In genomic region chr10:111107846-111108245, GRCh38 we compare ENCODE assay signal across 3 cellular contexts.
TF ChIP-seq lines count a peak whose summit lies in the region.

No MANE protein-coding gene starts in this region.

TF ChIP-seq in liver, 16 proteins besides CTCF, POLR2A, EP300 and RAD21:
- TF ChIP-seq YY1 (IDR thresholded peaks at IDR 0.05) (no peak), TAF1 (conservative IDR thresholded peaks at IDR 0.05) (no peak), EGR1 (IDR thresholded peaks at IDR 0.05; ENCODE audit: low read depth in 2 of 2) (no peak), ZBTB33 (IDR thresholded peaks at IDR 0.05) (no peak), HNF4A (conservative IDR thresholded peaks at IDR 0.05) (peak; percentile 6 to 12), FOXA2 (IDR thresholded peaks at IDR 0.05) (no peak), GABPA (IDR thresholded peaks at IDR 0.05 in 1 of 2, conservative IDR thresholded peaks at IDR 0.05 in 1 of 2) (no peak), RXRA (IDR thresholded peaks at IDR 0.05) (peak; percentile 38 to 40), JUND (IDR thresholded peaks at IDR 0.05) (no peak), FOXA1 (IDR thresholded peaks at IDR 0.05) (no peak)
- TF ChIP-seq, protein P1, sequence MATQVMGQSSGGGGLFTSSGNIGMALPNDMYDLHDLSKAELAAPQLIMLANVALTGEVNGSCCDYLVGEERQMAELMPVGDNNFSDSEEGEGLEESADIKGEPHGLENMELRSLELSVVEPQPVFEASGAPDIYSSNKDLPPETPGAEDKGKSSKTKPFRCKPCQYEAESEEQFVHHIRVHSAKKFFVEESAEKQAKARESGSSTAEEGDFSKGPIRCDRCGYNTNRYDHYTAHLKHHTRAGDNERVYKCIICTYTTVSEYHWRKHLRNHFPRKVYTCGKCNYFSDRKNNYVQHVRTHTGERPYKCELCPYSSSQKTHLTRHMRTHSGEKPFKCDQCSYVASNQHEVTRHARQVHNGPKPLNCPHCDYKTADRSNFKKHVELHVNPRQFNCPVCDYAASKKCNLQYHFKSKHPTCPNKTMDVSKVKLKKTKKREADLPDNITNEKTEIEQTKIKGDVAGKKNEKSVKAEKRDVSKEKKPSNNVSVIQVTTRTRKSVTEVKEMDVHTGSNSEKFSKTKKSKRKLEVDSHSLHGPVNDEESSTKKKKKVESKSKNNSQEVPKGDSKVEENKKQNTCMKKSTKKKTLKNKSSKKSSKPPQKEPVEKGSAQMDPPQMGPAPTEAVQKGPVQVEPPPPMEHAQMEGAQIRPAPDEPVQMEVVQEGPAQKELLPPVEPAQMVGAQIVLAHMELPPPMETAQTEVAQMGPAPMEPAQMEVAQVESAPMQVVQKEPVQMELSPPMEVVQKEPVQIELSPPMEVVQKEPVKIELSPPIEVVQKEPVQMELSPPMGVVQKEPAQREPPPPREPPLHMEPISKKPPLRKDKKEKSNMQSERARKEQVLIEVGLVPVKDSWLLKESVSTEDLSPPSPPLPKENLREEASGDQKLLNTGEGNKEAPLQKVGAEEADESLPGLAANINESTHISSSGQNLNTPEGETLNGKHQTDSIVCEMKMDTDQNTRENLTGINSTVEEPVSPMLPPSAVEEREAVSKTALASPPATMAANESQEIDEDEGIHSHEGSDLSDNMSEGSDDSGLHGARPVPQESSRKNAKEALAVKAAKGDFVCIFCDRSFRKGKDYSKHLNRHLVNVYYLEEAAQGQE (IDR thresholded peaks at IDR 0.05) = no peak

TF ChIP-seq in HepG2, 621 proteins besides CTCF, POLR2A, EP300 and RAD21:
- TF ChIP-seq HNRNPH1 (optimal IDR thresholded peaks at IDR 0.05; ENCODE audit: low read depth, low read length) (no peak), KAT2B (IDR thresholded peaks at IDR 0.05; ENCODE audit: borderline replicate concordance, low read depth, low read length) (no peak), ZNF33A (CRISPR knock-in tag; IDR thresholded peaks at IDR 0.05; ENCODE audit: borderline replicate concordance) (no peak), CREB3 (CRISPR knock-in tag; IDR thresholded peaks at IDR 0.05) (no peak), ZNF687 (CRISPR knock-in tag; IDR thresholded peaks at IDR 0.05) (no peak), ZNF644 (CRISPR knock-in tag; IDR thresholded peaks at IDR 0.05; ENCODE audit: low read depth) (no peak), ZNF605 (CRISPR knock-in tag; IDR thresholded peaks at IDR 0.05) (no peak), ARNT (IDR thresholded peaks at IDR 0.05) (no peak), CBX1 (IDR thresholded peaks at IDR 0.05; ENCODE audit: low read depth) (no peak), HHEX (CRISPR knock-in tag; IDR thresholded peaks at IDR 0.05) (no peak), ZNF678 (CRISPR knock-in tag; IDR thresholded peaks at IDR 0.05) (no peak), DR1 (CRISPR knock-in tag; IDR thresholded peaks at IDR 0.05) (no peak)
- TF ChIP-seq, protein P2, sequence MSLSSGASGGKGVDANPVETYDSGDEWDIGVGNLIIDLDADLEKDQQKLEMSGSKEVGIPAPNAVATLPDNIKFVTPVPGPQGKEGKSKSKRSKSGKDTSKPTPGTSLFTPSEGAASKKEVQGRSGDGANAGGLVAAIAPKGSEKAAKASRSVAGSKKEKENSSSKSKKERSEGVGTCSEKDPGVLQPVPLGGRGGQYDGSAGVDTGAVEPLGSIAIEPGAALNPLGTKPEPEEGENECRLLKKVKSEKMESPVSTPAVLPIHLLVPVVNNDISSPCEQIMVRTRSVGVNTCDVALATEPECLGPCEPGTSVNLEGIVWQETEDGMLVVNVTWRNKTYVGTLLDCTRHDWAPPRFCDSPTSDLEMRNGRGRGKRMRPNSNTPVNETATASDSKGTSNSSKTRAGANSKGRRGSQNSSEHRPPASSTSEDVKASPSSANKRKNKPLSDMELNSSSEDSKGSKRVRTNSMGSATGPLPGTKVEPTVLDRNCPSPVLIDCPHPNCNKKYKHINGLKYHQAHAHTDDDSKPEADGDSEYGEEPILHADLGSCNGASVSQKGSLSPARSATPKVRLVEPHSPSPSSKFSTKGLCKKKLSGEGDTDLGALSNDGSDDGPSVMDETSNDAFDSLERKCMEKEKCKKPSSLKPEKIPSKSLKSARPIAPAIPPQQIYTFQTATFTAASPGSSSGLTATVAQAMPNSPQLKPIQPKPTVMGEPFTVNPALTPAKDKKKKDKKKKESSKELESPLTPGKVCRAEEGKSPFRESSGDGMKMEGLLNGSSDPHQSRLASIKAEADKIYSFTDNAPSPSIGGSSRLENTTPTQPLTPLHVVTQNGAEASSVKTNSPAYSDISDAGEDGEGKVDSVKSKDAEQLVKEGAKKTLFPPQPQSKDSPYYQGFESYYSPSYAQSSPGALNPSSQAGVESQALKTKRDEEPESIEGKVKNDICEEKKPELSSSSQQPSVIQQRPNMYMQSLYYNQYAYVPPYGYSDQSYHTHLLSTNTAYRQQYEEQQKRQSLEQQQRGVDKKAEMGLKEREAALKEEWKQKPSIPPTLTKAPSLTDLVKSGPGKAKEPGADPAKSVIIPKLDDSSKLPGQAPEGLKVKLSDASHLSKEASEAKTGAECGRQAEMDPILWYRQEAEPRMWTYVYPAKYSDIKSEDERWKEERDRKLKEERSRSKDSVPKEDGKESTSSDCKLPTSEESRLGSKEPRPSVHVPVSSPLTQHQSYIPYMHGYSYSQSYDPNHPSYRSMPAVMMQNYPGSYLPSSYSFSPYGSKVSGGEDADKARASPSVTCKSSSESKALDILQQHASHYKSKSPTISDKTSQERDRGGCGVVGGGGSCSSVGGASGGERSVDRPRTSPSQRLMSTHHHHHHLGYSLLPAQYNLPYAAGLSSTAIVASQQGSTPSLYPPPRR (CRISPR knock-in tag; IDR thresholded peaks at IDR 0.05; ENCODE audit: borderline replicate concordance) = no peak

TF ChIP-seq in H1, 55 proteins besides CTCF, POLR2A, EP300 and RAD21:
- TF ChIP-seq CREB1 (IDR thresholded peaks at IDR 0.05) (no peak), HDAC2 (IDR thresholded peaks at IDR 0.05; ENCODE audit: borderline replicate concordance in 1 of 2, low read depth in 2 of 2, low read length in 2 of 2) (no peak), KDM1A (IDR thresholded peaks at IDR 0.05; ENCODE audit: borderline replicate concordance, low read length) (no peak), GABPA (IDR thresholded peaks at IDR 0.05; ENCODE audit: borderline replicate concordance, insufficient read depth, low read length) (no peak), FOSL1 (IDR thresholded peaks at IDR 0.05; ENCODE audit: insufficient read depth, low read depth, low read length) (no peak), CEBPB (IDR thresholded peaks at IDR 0.05; ENCODE audit: low read depth, low read length) (no peak), SRF (IDR thresholded peaks at IDR 0.05; ENCODE audit: low read depth, low read length) (no peak), TAF1 (IDR thresholded peaks at IDR 0.05; ENCODE audit: low read depth, low read length) (no peak)
